In the genomic region with DNA sequence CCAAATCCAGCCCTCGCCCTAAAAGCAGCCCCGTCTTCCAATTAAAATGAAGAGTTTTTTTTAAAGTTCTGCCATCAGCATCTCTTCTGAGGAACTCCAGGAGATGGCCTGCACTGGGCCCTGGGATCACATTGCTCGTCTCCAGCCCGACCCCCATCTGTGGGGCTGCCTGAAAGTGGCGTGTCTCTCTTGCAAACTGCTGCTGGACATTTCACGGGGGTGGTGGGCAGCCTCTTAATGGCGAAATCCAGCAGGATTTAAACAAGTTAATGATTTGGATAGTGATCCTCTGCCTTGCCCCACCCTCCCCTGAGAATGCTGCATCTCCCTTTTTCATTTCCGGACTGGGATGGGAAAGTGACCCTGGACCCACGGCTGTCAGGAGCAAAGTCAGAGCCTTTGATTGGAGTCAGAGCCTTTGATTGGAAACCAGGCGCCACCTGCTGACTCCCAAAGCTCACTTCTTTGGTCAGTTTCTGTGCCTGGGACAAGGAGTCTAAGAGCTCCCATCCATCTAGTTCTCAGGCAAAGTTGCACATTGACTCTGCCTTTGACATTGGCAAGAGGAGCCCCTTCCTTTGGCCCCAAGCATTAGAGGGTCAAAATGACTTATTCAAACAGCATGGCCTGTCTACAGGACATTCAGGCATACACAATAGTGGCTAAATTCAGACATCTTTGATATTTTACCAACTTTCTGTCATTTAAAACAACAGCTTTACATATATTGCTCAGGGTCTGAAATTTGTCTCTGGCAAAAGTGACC, we compare ENCODE assay signal across 8 cellular contexts.
DNase-seq lines count a peak whose midpoint lies in the region; ATAC-seq and TF ChIP-seq lines count a peak whose summit lies in the region.

No MANE protein-coding gene starts in this region.

- DNase-seq in activated naive CD8-positive, alpha-beta T cell treated with anti-CD3 and anti-CD28 coated beads, Interleukin-2, amount 50 U/mL, for 24 hours = peak; percentile 11
- DNase-seq in activated naive CD8-positive, alpha-beta T cell treated with anti-CD3 and anti-CD28 coated beads for 36 hours = no peak
- DNase-seq in NCI-H1694 (lab: John Stamatoyannopoulos, UW) (peak; percentile 68), WTC11 (ENCODE audit: low spot score) (peak; percentile 69), cardiac muscle cell (ENCODE audit: low read depth in 1 of 2, low spot score in 1 of 2) (peak; percentile 81 to 86), renal cortical epithelial cell (ENCODE audit: low read depth) (peak; percentile 67)

- H3K27me3 Mint-ChIP-seq in activated naive CD8-positive, alpha-beta T cell treated with anti-CD3 and anti-CD28 coated beads, Interleukin-2, amount 50 U/mL, for 24 hours = peaks cover 7% of the 10 kb centered on the region
- H3K27me3 Mint-ChIP-seq in activated naive CD8-positive, alpha-beta T cell treated with anti-CD3 and anti-CD28 coated beads for 36 hours = peaks cover 8% of the 10 kb centered on the region
- H3K27me3 Mint-ChIP-seq in WTC11 (ENCODE audit: low read depth) = no peaks in the 10 kb centered on the region

- POLR2A ChIA-PET in WTC11 (lab: Charles Lee) = no interaction called here

- H3K9me3 ChIP-seq in cardiac muscle cell (ENCODE audit: low read depth) = no peaks in the 10 kb centered on the region

- no peak overlapping the region for H3K27ac Mint-ChIP-seq in activated naive CD8-positive, alpha-beta T cell treated with anti-CD3 and anti-CD28 coated beads, Interleukin-2, amount 50 U/mL, for 24 hours
- no peak overlapping the region for H3K27ac Mint-ChIP-seq in activated naive CD8-positive, alpha-beta T cell treated with anti-CD3 and anti-CD28 coated beads for 36 hours
- H3K27ac Mint-ChIP-seq in WTC11 = no peak overlapping the region

- H3K4me3 Mint-ChIP-seq in activated naive CD8-positive, alpha-beta T cell treated with anti-CD3 and anti-CD28 coated beads, Interleukin-2, amount 50 U/mL, for 24 hours = no peak overlapping the region
- no peak overlapping the region for H3K4me3 Mint-ChIP-seq in activated naive CD8-positive, alpha-beta T cell treated with anti-CD3 and anti-CD28 coated beads for 36 hours
- H3K4me3 Mint-ChIP-seq in WTC11 = no peak overlapping the region

- H3K4me3 ChIP-seq in cardiac muscle cell = no peak overlapping the region

- CTCF ChIA-PET in WTC11 (lab: Charles Lee) = interaction anchor here (0.6 to 2.6 kb wide), 33 partner anchors 9 to 727 kb away, joined by 3 to 45 read pairs (median 4); partner anchors contain the start of gene ARL4C

- H3K4me1 Mint-ChIP-seq in activated naive CD8-positive, alpha-beta T cell treated with anti-CD3 and anti-CD28 coated beads, Interleukin-2, amount 50 U/mL, for 24 hours = no peaks in the 10 kb centered on the region
- H3K4me1 Mint-ChIP-seq in activated naive CD8-positive, alpha-beta T cell treated with anti-CD3 and anti-CD28 coated beads for 36 hours = no peaks in the 10 kb centered on the region
- H3K4me1 Mint-ChIP-seq in WTC11 = peaks cover 8% of the 10 kb centered on the region

- ATAC-seq in activated naive CD8-positive, alpha-beta T cell treated with anti-CD3 and anti-CD28 coated beads, Interleukin-2, amount 50 U/mL, for 24 hours = no peak
- ATAC-seq in WTC11 (peak; percentile 76), HG03097 (IDR thresholded peaks at IDR 0.05; ENCODE audit: low FRiP score, unreplicated experiment) (no peak), GM19455 (IDR thresholded peaks at IDR 0.05; ENCODE audit: unreplicated experiment) (no peak)

- no peaks in the 10 kb centered on the region for H3K36me3 Mint-ChIP-seq in activated naive CD8-positive, alpha-beta T cell treated with anti-CD3 and anti-CD28 coated beads, Interleukin-2, amount 50 U/mL, for 24 hours (ENCODE audit: low read depth)
- no peaks in the 10 kb centered on the region for H3K36me3 Mint-ChIP-seq in activated naive CD8-positive, alpha-beta T cell treated with anti-CD3 and anti-CD28 coated beads for 36 hours
- no peaks in the 10 kb centered on the region for H3K36me3 Mint-ChIP-seq in WTC11

- no peaks in the 10 kb centered on the region for H3K9me3 Mint-ChIP-seq in activated naive CD8-positive, alpha-beta T cell treated with anti-CD3 and anti-CD28 coated beads, Interleukin-2, amount 50 U/mL, for 24 hours
- H3K9me3 Mint-ChIP-seq in activated naive CD8-positive, alpha-beta T cell treated with anti-CD3 and anti-CD28 coated beads for 36 hours = no peaks in the 10 kb centered on the region
- no peaks in the 10 kb centered on the region for H3K9me3 Mint-ChIP-seq in WTC11

- H3K27me3 ChIP-seq in cardiac muscle cell = no peaks in the 10 kb centered on the region

- no peaks in the 10 kb centered on the region for H3K36me3 ChIP-seq in cardiac muscle cell

- no peaks in the 10 kb centered on the region for H3K4me1 ChIP-seq in cardiac muscle cell (ENCODE audit: low read depth)

- H3K27ac ChIP-seq in cardiac muscle cell = no peak overlapping the region

- no peak for TF ChIP-seq CTCF in WTC11 (IDR thresholded peaks at IDR 0.05)
- TF ChIP-seq CTCF in cardiac muscle cell (IDR thresholded peaks at IDR 0.05; ENCODE audit: low read depth, low read length) = peak; percentile 84

TF ChIP-seq in WTC11, 78 proteins besides CTCF, POLR2A, EP300 and RAD21:
- TF ChIP-seq ZNF671 (CRISPR knock-in tag; IDR thresholded peaks at IDR 0.05) (no peak), FOXP1 (CRISPR knock-in tag; IDR thresholded peaks at IDR 0.05; ENCODE audit: borderline replicate concordance) (no peak), MYBL2 (CRISPR knock-in tag; IDR thresholded peaks at IDR 0.05) (no peak), GTF2I (CRISPR knock-in tag; conservative IDR thresholded peaks at IDR 0.05) (no peak), ATF1 (CRISPR knock-in tag; IDR thresholded peaks at IDR 0.05) (no peak), ELF4 (CRISPR knock-in tag; IDR thresholded peaks at IDR 0.05; ENCODE audit: low read depth) (no peak), NR3C1 (CRISPR knock-in tag; conservative IDR thresholded peaks at IDR 0.05; ENCODE audit: low read depth) (no peak), TEAD4 (CRISPR knock-in tag; IDR thresholded peaks at IDR 0.05) (no peak)
- TF ChIP-seq, protein P1, sequence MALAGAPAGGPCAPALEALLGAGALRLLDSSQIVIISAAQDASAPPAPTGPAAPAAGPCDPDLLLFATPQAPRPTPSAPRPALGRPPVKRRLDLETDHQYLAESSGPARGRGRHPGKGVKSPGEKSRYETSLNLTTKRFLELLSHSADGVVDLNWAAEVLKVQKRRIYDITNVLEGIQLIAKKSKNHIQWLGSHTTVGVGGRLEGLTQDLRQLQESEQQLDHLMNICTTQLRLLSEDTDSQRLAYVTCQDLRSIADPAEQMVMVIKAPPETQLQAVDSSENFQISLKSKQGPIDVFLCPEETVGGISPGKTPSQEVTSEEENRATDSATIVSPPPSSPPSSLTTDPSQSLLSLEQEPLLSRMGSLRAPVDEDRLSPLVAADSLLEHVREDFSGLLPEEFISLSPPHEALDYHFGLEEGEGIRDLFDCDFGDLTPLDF (CRISPR knock-in tag; IDR thresholded peaks at IDR 0.05) = no peak
